Comparison of ENCODE assay signal across 10 cellular contexts in genomic region chr11:2951235-2952110, GRCh38. TPM values are rescaled to one million over a fixed set of nuclear protein-coding genes. Genes with fewer than 3 reads are reported as not detected.
A peak's percentile ranks its signal among the peaks of the same experiment; 100 is the strongest.
DNase-seq lines count a peak whose midpoint lies in the region; ATAC-seq and TF ChIP-seq lines count a peak whose summit lies in the region.
"Had no signal": no experiment of that assay in that cellular context is flagged by ENCODE, and none has a peak within 500 bp of the region (broad histone marks: within the 10 kb centered on the region; RNA-seq: fewer than 3 reads in every experiment).

No MANE protein-coding gene starts in this region.

- WGBS in SK-N-SH (ENCODE audit: low lambda C conversion rate), result 58% methylated on average over 9 of the region's 9 CpGs
- WGBS in endodermal cell (ENCODE audit: insufficient coverage in 1 of 2, insufficient read length in 1 of 2), 2 experiments, result 78 to 84% methylated on average over 5 to 9 of the region's 9 CpGs

- H3K4me2 ChIP-seq in SK-N-SH, result peak overlapping the region; percentile 42

- peaks cover 22% of the 10 kb centered on the region for H3F3A ChIP-seq in SK-N-SH (replicated peaks; ENCODE audit: insufficient read depth)

- no peaks in the 10 kb centered on the region for H3K27me3 ChIP-seq in SK-N-SH (ENCODE audit: insufficient read depth)
- no peaks in the 10 kb centered on the region for H3K27me3 ChIP-seq in endodermal cell (ENCODE audit: control insufficient read depth, insufficient read depth, low read length, poor library complexity, severe bottlenecking)

- POLR2A ChIA-PET in activated CD4-positive, alpha-beta T cell treated with anti-CD3 and anti-CD28 coated beads for 36 hours (lab: Charles Lee), result no interaction called here
- POLR2A ChIA-PET in SK-N-SH (lab: Yijun Ruan, JAX), result no interaction called here

- TF ChIP-seq CTCF in SK-N-SH (IDR thresholded peaks at IDR 0.05) (no peak), endodermal cell (conservative IDR thresholded peaks at IDR 0.05) (no peak), coronary artery (IDR thresholded peaks at IDR 0.05) (no peak)

- H4K20me1 ChIP-seq in SK-N-SH (ENCODE audit: insufficient read depth), result no peaks in the 10 kb centered on the region

- H3K4me1 ChIP-seq in SK-N-SH (ENCODE audit: control insufficient read depth in 1 of 2, insufficient read depth in 2 of 2, low read depth in 1 of 2, low read length in 1 of 2) (peaks cover 5 to 27% of the 10 kb centered on the region in 2 experiments; a peak in 3 of 4 replicates), endodermal cell (ENCODE audit: control insufficient read depth, insufficient read depth, low read length) (peaks cover 2% of the 10 kb centered on the region)
- H3K4me1 ChIP-seq: parathyroid adenoma had no signal

- peaks cover 61 to 90% of the 10 kb centered on the region in 2 experiments for H3K36me3 ChIP-seq in SK-N-SH (replicated peaks in 1 of 2; ENCODE audit: control insufficient read depth in 1 of 2, insufficient read depth in 2 of 2, low read length in 1 of 2)
- H3K36me3 ChIP-seq in endodermal cell (ENCODE audit: control insufficient read depth, insufficient read depth, low read length), result peaks cover 98% of the 10 kb centered on the region

- H3K9me2 ChIP-seq in SK-N-SH, result no peaks in the 10 kb centered on the region

- peaks cover 74% of the 10 kb centered on the region for H3K36me3 Mint-ChIP-seq in activated CD4-positive, alpha-beta T cell treated with anti-CD3 and anti-CD28 coated beads for 36 hours (ENCODE audit: low read depth)
- H3K36me3 Mint-ChIP-seq in endodermal cell (ENCODE audit: low read depth), result peaks cover 83% of the 10 kb centered on the region

- no peak for TF ChIP-seq EP300 in SK-N-SH (IDR thresholded peaks at IDR 0.05; ENCODE audit: borderline replicate concordance in 1 of 2, low read depth in 1 of 2, low read length in 1 of 2)

- intact Hi-C loops in activated CD4-positive, alpha-beta T cell treated with anti-CD3 and anti-CD28 coated beads for 36 hours (cut with DNase I, micrococcal nuclease), result no loop called here

- no peak overlapping the region for H3K4me3 Mint-ChIP-seq in activated CD4-positive, alpha-beta T cell treated with anti-CD3 and anti-CD28 coated beads for 36 hours
- H3K4me3 Mint-ChIP-seq in endodermal cell, result no peak overlapping the region

- peaks cover 38% of the 10 kb centered on the region for H3K4me1 Mint-ChIP-seq in activated CD4-positive, alpha-beta T cell treated with anti-CD3 and anti-CD28 coated beads for 36 hours
- peaks cover 17% of the 10 kb centered on the region for H3K4me1 Mint-ChIP-seq in endodermal cell

- no peaks in the 10 kb centered on the region for H3K9me3 Mint-ChIP-seq in activated CD4-positive, alpha-beta T cell treated with anti-CD3 and anti-CD28 coated beads for 36 hours (ENCODE audit: low read depth)
- no peaks in the 10 kb centered on the region for H3K9me3 Mint-ChIP-seq in endodermal cell

- H3K27me3 Mint-ChIP-seq in activated CD4-positive, alpha-beta T cell treated with anti-CD3 and anti-CD28 coated beads for 36 hours, result no peaks in the 10 kb centered on the region
- no peaks in the 10 kb centered on the region for H3K27me3 Mint-ChIP-seq in endodermal cell (ENCODE audit: insufficient read depth)

- H3K27ac Mint-ChIP-seq in activated CD4-positive, alpha-beta T cell treated with anti-CD3 and anti-CD28 coated beads for 36 hours, result peak overlapping the region; percentile 61
- peak overlapping the region; percentile 66 for H3K27ac Mint-ChIP-seq in endodermal cell

- ATAC-seq in activated CD4-positive, alpha-beta T cell treated with anti-CD3 and anti-CD28 coated beads for 36 hours, result no peak
- no peak for ATAC-seq in GM21447 (IDR thresholded peaks at IDR 0.05; ENCODE audit: unreplicated experiment)

- TF ChIP-seq RAD21 in SK-N-SH (IDR thresholded peaks at IDR 0.05; ENCODE audit: low read length), result no peak

- no peak overlapping the region for H2AFZ ChIP-seq in SK-N-SH (ENCODE audit: low read depth)
- H2AFZ ChIP-seq: parathyroid adenoma had no signal

- H3K4me3 ChIP-seq in SK-N-SH (ENCODE audit: low read depth in 2 of 2, low read length in 1 of 2) (no peak overlapping the region), endodermal cell (ENCODE audit: low read length) (no peak overlapping the region), coronary artery (no peak overlapping the region)

- DNase-seq in activated CD4-positive, alpha-beta T cell treated with anti-CD3 and anti-CD28 coated beads for 36 hours, result no peak
- DNase-seq in activated CD4-positive, alpha-beta T cell treated with anti-CD3 and anti-CD28 coated beads for 4 hours, result no peak
- no peak for DNase-seq in SK-N-SH
- peak; percentile 28 for DNase-seq in endodermal cell
- DNase-seq in renal cortical epithelial cell (ENCODE audit: low read depth), result peak; percentile 82
- DNase-seq in HuH-7.5 (ENCODE audit: low spot score), result no peak
- DNase-seq in coronary artery (ENCODE audit: low spot score), result no peak
- DNase-seq: NCI-H1048 had no signal

- peaks cover 32% of the 10 kb centered on the region for H3K79me2 ChIP-seq in SK-N-SH (ENCODE audit: insufficient read depth)

- H3K9ac ChIP-seq in SK-N-SH (no peak overlapping the region; the same call in 1 of the 2 replicates), endodermal cell (ENCODE audit: extremely low read depth, low read length, poor library complexity, severe bottlenecking) (no peak overlapping the region)
- H3K9ac ChIP-seq: parathyroid adenoma had no signal

- CTCF ChIA-PET in activated CD4-positive, alpha-beta T cell treated with anti-CD3 and anti-CD28 coated beads for 36 hours (lab: Charles Lee), result no interaction called here
- CTCF ChIA-PET in SK-N-SH (lab: Yijun Ruan, JAX), result interaction anchor here (0.9 kb wide), 1 partner anchor 140 kb away, joined by 3 read pairs; no protein-coding TSS in a partner anchor

- H3K9me3 ChIP-seq in SK-N-SH (no peaks in the 10 kb centered on the region), endodermal cell (ENCODE audit: control insufficient read depth, low read length) (no peaks in the 10 kb centered on the region)

- H3K27ac ChIP-seq in SK-N-SH (ENCODE audit: low read depth in 2 of 2, low read length in 1 of 2) (peak overlapping the region; percentile 71 to 84), endodermal cell (ENCODE audit: low read depth, low read length) (no peak overlapping the region), coronary artery (no peak overlapping the region)
- H3K27ac ChIP-seq: parathyroid adenoma had no signal

TF ChIP-seq in SK-N-SH, 30 proteins besides CTCF, POLR2A, EP300 and RAD21 (continues in another document):
- TF ChIP-seq FOXM1 (IDR thresholded peaks at IDR 0.05; ENCODE audit: low read depth) (no peak), SIN3A (IDR thresholded peaks at IDR 0.05; ENCODE audit: borderline replicate concordance, low read depth, low read length) (no peak), FOSL2 (IDR thresholded peaks at IDR 0.05; ENCODE audit: borderline replicate concordance, low read depth) (peak; percentile 45; the same call in 1 of the 2 replicates), FOXJ3 (CRISPR knock-in tag; IDR thresholded peaks at IDR 0.05) (no peak), TCF12 (IDR thresholded peaks at IDR 0.05) (0 out of 2 replicates have a peak, but pooled peaks have one; percentile 3), REST (IDR thresholded peaks at IDR 0.05; ENCODE audit: low read depth, low read length) (peak; percentile 23; the same call in 1 of the 2 replicates), SMC3 (IDR thresholded peaks at IDR 0.05; ENCODE audit: low read depth, low read length) (no peak), JUND (IDR thresholded peaks at IDR 0.05) (peak; percentile 25), MAX (IDR thresholded peaks at IDR 0.05; ENCODE audit: low read depth) (peak; percentile 90)

RNA-seq across cellular contexts. Expression of gene PHLDA2, which starts 22.3 kb away (rescaled TPM):
- 1 to 10 TPM; 3.1 to 3.7 TPM for total RNA-seq in activated CD4-positive, alpha-beta T cell treated with anti-CD3 and anti-CD28 coated beads for 36 hours
- 16.2 and 23.6 TPM in 2 replicates for polyA plus RNA-seq in SK-N-SH (2012; rRNA removed)
- polyA plus RNA-seq in SK-N-SH (2012; cell fraction: cytosol; rRNA removed), result 15.9 and 26.1 TPM in 2 replicates
- 15.9 and 37.1 TPM in 2 replicates for polyA plus RNA-seq in SK-N-SH (2012; cell fraction: nucleus; rRNA removed)
- 1 to 10 TPM; 3.0 to 5.1 TPM for total RNA-seq in endodermal cell
- 4.5 TPM for polyA plus RNA-seq in endodermal cell (2013, experiment 1 of 2)
- 5.4 TPM for polyA plus RNA-seq in endodermal cell (2013, experiment 2 of 2)
- 2.0 and 4.9 TPM in 2 replicates for total RNA-seq in renal cortical epithelial cell

RNA-seq across cellular contexts. Expression of gene NAP1L4, which starts 40.7 kb away (rescaled TPM):
- 100 to 1,000 TPM; 241 to 246 TPM for total RNA-seq in activated CD4-positive, alpha-beta T cell treated with anti-CD3 and anti-CD28 coated beads for 36 hours
- 82.5 and 104 TPM in 2 replicates for polyA plus RNA-seq in SK-N-SH (2012; rRNA removed)
- polyA plus RNA-seq in SK-N-SH (2012; cell fraction: cytosol; rRNA removed), result 94.9 and 110 TPM in 2 replicates
- polyA plus RNA-seq in SK-N-SH (2012; cell fraction: nucleus; rRNA removed), result 54.4 and 105 TPM in 2 replicates
- total RNA-seq in endodermal cell (100 to 1,000 TPM; 198 to 206 TPM), renal cortical epithelial cell (144 and 273 TPM in 2 replicates)
- 171 TPM for polyA plus RNA-seq in endodermal cell (2013, experiment 1 of 2)
- polyA plus RNA-seq in endodermal cell (2013, experiment 2 of 2), result 165 TPM

Comparison
In these comparisons a context has a peak if more than half of its experiments do, and no peak if none do; other contexts are left out.
1. DNase-seq: peak in endodermal cell (single experiment) and renal cortical epithelial cell (single experiment); none in activated CD4-positive, alpha-beta T cell treated with anti-CD3 and anti-CD28 coated beads for 36 hours (single experiment), activated CD4-positive, alpha-beta T cell treated with anti-CD3 and anti-CD28 coated beads for 4 hours (0 of 2), SK-N-SH (single experiment), HuH-7.5 (single experiment) and coronary artery (single experiment).
2. H3K27ac ChIP-seq: peak in SK-N-SH (2 of 2); none in endodermal cell (single experiment) and coronary artery (0 of 2).